Comparison of ENCODE assay signal across 16 cellular contexts in genomic region chrX:132375941-132376340, GRCh38.
DNase-seq lines count a peak whose midpoint lies in the region; ATAC-seq and TF ChIP-seq lines count a peak whose summit lies in the region.
"Had no signal": no experiment of that assay in that cellular context is flagged by ENCODE, and none has a peak within 500 bp of the region (broad histone marks: within the 10 kb centered on the region; RNA-seq: fewer than 3 reads in every experiment).

No MANE protein-coding gene starts in this region.

- no peaks in the 10 kb centered on the region for H3K9me2 ChIP-seq in Loucy (replicated peaks; ENCODE audit: low read depth, low read length)

- H3K9me3 Mint-ChIP-seq in progenitor cell of endocrine pancreas (ENCODE audit: low read depth), result no peaks in the 10 kb centered on the region
- H3K9me3 Mint-ChIP-seq: activated T-helper 17 cell treated with anti-CD3 and anti-CD28 coated beads, Interleukin-2, amount 50 U/mL, for 72 hours; central memory CD8-positive, alpha-beta T cell had no signal

- TF ChIP-seq CTCF in Loucy (conservative IDR thresholded peaks at IDR 0.05; ENCODE audit: low read length) (peak; percentile 31; the same call in 1 of the 2 replicates), progenitor cell of endocrine pancreas (IDR thresholded peaks at IDR 0.05; ENCODE audit: unreplicated experiment) (peak; percentile 35), body of pancreas (IDR thresholded peaks at IDR 0.05) (no peak)

- H3F3A ChIP-seq in Loucy (ENCODE audit: low read depth), result no peaks in the 10 kb centered on the region

- no peak overlapping the region for H3K27ac ChIP-seq in body of pancreas
- H3K27ac ChIP-seq: SK-N-MC, upper lobe of right lung had no signal

- H3K4me3 ChIP-seq in Loucy (ENCODE audit: low read length, poor library complexity, severe bottlenecking), result no peak overlapping the region
- no peak overlapping the region for H3K4me3 ChIP-seq in body of pancreas
- H3K4me3 ChIP-seq: SK-N-MC, upper lobe of right lung had no signal

- H3K27me3 Mint-ChIP-seq in progenitor cell of endocrine pancreas, result no peaks in the 10 kb centered on the region
- H3K27me3 Mint-ChIP-seq: activated T-helper 17 cell treated with anti-CD3 and anti-CD28 coated beads, Interleukin-2, amount 50 U/mL, for 72 hours; central memory CD8-positive, alpha-beta T cell had no signal

- H3K4me1 ChIP-seq in Loucy (ENCODE audit: insufficient read depth, low read length, poor library complexity, severe bottlenecking) (no peaks in the 10 kb centered on the region), body of pancreas (no peaks in the 10 kb centered on the region)
- H3K4me1 ChIP-seq: upper lobe of right lung had no signal

- no peaks in the 10 kb centered on the region for H3K27me3 ChIP-seq in Loucy (ENCODE audit: insufficient read depth, low read length, poor library complexity, severe bottlenecking)
- no peaks in the 10 kb centered on the region for H3K27me3 ChIP-seq in body of pancreas
- H3K27me3 ChIP-seq: upper lobe of right lung had no signal

- H3K9me3 ChIP-seq in Loucy (ENCODE audit: insufficient read depth, low read depth, low read length) (no peaks in the 10 kb centered on the region), body of pancreas (no peaks in the 10 kb centered on the region)
- H3K9me3 ChIP-seq: upper lobe of right lung had no signal

- H2AFZ ChIP-seq in Loucy (ENCODE audit: low read length), result no peak overlapping the region

- DNase-seq in NCI-H748 (lab: John Stamatoyannopoulos, UW; ENCODE audit: unreplicated experiment) (peak; percentile 7), NCI-H748 treated with DMSO at 0.1 percent for 48 hours (lab: John Stamatoyannopoulos, UW) (no peak), dermis blood vessel endothelial cell (peak; percentile 1), progenitor cell of endocrine pancreas (ENCODE audit: low spot score, unreplicated experiment) (no peak), body of pancreas (no peak), NCI-H1417 treated with DMSO at 0.1 percent for 48 hours (lab: John Stamatoyannopoulos, UW) (no peak)
- DNase-seq in stimulated activated CD8-positive, alpha-beta memory T cell treated with anti-CD3 and anti-CD28 coated beads, Interleukin-4, amount 100 ng/mL, for 48 hours, result no peak
- DNase-seq: foreskin melanocyte; GOT3; stimulated activated CD4-positive, alpha-beta T cell treated with anti-CD3 and anti-CD28 coated beads, Interleukin-12 subunit alpha, Interleukin-12 subunit beta, amount 100 ng/mL, for 4 hours; upper lobe of right lung had no signal

- 40 to 73% methylated on average over 2 of the region's 2 CpGs for WGBS in body of pancreas, 2 donors

- no peak overlapping the region for H3K4me3 Mint-ChIP-seq in progenitor cell of endocrine pancreas (ENCODE audit: low read depth)
- H3K4me3 Mint-ChIP-seq: activated T-helper 17 cell treated with anti-CD3 and anti-CD28 coated beads, Interleukin-2, amount 50 U/mL, for 72 hours; central memory CD8-positive, alpha-beta T cell had no signal

- no peak overlapping the region for H3K27ac Mint-ChIP-seq in progenitor cell of endocrine pancreas
- H3K27ac Mint-ChIP-seq: activated T-helper 17 cell treated with anti-CD3 and anti-CD28 coated beads, Interleukin-2, amount 50 U/mL, for 72 hours had no signal

- H3K9ac ChIP-seq in Loucy (ENCODE audit: low read depth, low read length, poor library complexity, severe bottlenecking), result no peak overlapping the region

- no peaks in the 10 kb centered on the region for H4K20me1 ChIP-seq in Loucy (ENCODE audit: insufficient read depth, low read length, poor library complexity, severe bottlenecking)

- H3K4me1 Mint-ChIP-seq in progenitor cell of endocrine pancreas (ENCODE audit: low read depth), result no peaks in the 10 kb centered on the region
- H3K4me1 Mint-ChIP-seq: activated T-helper 17 cell treated with anti-CD3 and anti-CD28 coated beads, Interleukin-2, amount 50 U/mL, for 72 hours; central memory CD8-positive, alpha-beta T cell had no signal

- no peak overlapping the region for H3K4me2 ChIP-seq in Loucy (ENCODE audit: low read depth, low read length, poor library complexity, severe bottlenecking)

- no peak for ATAC-seq in body of pancreas
- ATAC-seq: activated T-helper 17 cell treated with anti-CD3 and anti-CD28 coated beads, Interleukin-2, amount 50 U/mL, for 72 hours; left lobe of liver; upper lobe of right lung had no signal

- no peaks in the 10 kb centered on the region for H3K36me3 Mint-ChIP-seq in progenitor cell of endocrine pancreas (ENCODE audit: insufficient read depth)

- no peaks in the 10 kb centered on the region for H3K79me2 ChIP-seq in Loucy (ENCODE audit: insufficient read depth, low read length)

- TF ChIP-seq POLR2A in body of pancreas (IDR thresholded peaks at IDR 0.05), result no peak

- H3K36me3 ChIP-seq in Loucy (ENCODE audit: insufficient read depth, low read length) (no peaks in the 10 kb centered on the region), body of pancreas (replicated peaks in 1 of 2; ENCODE audit: insufficient read depth in 1 of 2, low read depth in 2 of 2) (no peaks in the 10 kb centered on the region)
- H3K36me3 ChIP-seq: upper lobe of right lung had no signal

- intact Hi-C loops in body of pancreas (cut with DNase I), result no loop called here

Comparison
In these comparisons a context has a peak if more than half of its experiments do, and no peak if none do; other contexts are left out.
1. DNase-seq: peak in NCI-H748 (single experiment) and dermis blood vessel endothelial cell (single experiment); none in NCI-H748 treated with DMSO at 0.1 percent for 48 hours (single experiment), progenitor cell of endocrine pancreas (single experiment), body of pancreas (0 of 4), stimulated activated CD8-positive, alpha-beta memory T cell treated with anti-CD3 and anti-CD28 coated beads, Interleukin-4, amount 100 ng/mL, for 48 hours (single experiment) and NCI-H1417 treated with DMSO at 0.1 percent for 48 hours (single experiment).
2. CTCF ChIP-seq: peak in Loucy (single experiment) and progenitor cell of endocrine pancreas (single experiment); none in body of pancreas (0 of 7).